ENCODE assay signal across 14 cellular contexts in genomic region chr15:29921130-29921601, GRCh38.
A peak's percentile ranks its signal among the peaks of the same experiment; 100 is the strongest.
DNase-seq lines count a peak whose midpoint lies in the region; ATAC-seq, FAIRE-seq and TF ChIP-seq lines count a peak whose summit lies in the region.
"Had no signal": no experiment of that assay in that cellular context is flagged by ENCODE, and none has a peak within 500 bp of the region (broad histone marks: within the 10 kb centered on the region; RNA-seq: fewer than 3 reads in every experiment).

No MANE protein-coding gene starts in this region.

- H3K4me1 ChIP-seq in H9 (ENCODE audit: insufficient read depth, low read length), result peaks cover 19% of the 10 kb centered on the region; the same call in 1 of the 2 replicates
- peaks cover 69% of the 10 kb centered on the region for H3K4me1 ChIP-seq in RWPE2 (ENCODE audit: insufficient read depth, poor library complexity, severe bottlenecking)
- peaks cover 23% of the 10 kb centered on the region for H3K4me1 ChIP-seq in hepatocyte (ENCODE audit: insufficient read depth)
- no peaks in the 10 kb centered on the region for H3K4me1 ChIP-seq in pancreas

- no peaks in the 10 kb centered on the region for H3K9me3 Mint-ChIP-seq in H9
- H3K9me3 Mint-ChIP-seq in osteocyte (ENCODE audit: unreplicated experiment), result no peaks in the 10 kb centered on the region
- no peaks in the 10 kb centered on the region for H3K9me3 Mint-ChIP-seq in natural killer cell treated with Interleukin-12 subunit alpha and Interleukin-12 subunit beta and Interleukin-15 and Interleukin-18, amount 100 ng/mL, for 72 hours
- H3K9me3 Mint-ChIP-seq: activated B cell treated with CpG ODN at 0.5 μM for 24 hours; activated naive CD8-positive, alpha-beta T cell treated with anti-CD3 and anti-CD28 coated beads, Interleukin-2, amount 10 ng/mL, durations not matched to agents 7 days and 5 days had no signal

- H4K20me1 ChIP-seq in H9 (ENCODE audit: control insufficient read depth, insufficient read depth, insufficient read length) (no peaks in the 10 kb centered on the region), hepatocyte (ENCODE audit: insufficient read depth, poor library complexity, severe bottlenecking) (no peaks in the 10 kb centered on the region)

- peak overlapping the region; percentile 95 for H3K14ac ChIP-seq in H9 (ENCODE audit: insufficient read depth, low read length)

- H2BK12ac ChIP-seq in H9 (ENCODE audit: insufficient read length, low read depth, low read length), result peak overlapping the region; percentile 92

- H3K4me3 Mint-ChIP-seq in H9, result peak overlapping the region; percentile 1 to 25; a peak in 4 of 5 replicates
- H3K4me3 Mint-ChIP-seq in osteocyte (ENCODE audit: unreplicated experiment), result no peak overlapping the region
- H3K4me3 Mint-ChIP-seq in natural killer cell treated with Interleukin-12 subunit alpha and Interleukin-12 subunit beta and Interleukin-15 and Interleukin-18, amount 100 ng/mL, for 72 hours, result no peak overlapping the region
- H3K4me3 Mint-ChIP-seq: activated B cell treated with CpG ODN at 0.5 μM for 24 hours; activated naive CD8-positive, alpha-beta T cell treated with anti-CD3 and anti-CD28 coated beads, Interleukin-2, amount 10 ng/mL, durations not matched to agents 7 days and 5 days; B cell; immature natural killer cell had no signal

- peak overlapping the region; percentile 9 to 86 (median 20); a peak in 6 of 7 replicates for H3K27ac Mint-ChIP-seq in H9
- no peak overlapping the region for H3K27ac Mint-ChIP-seq in osteocyte (ENCODE audit: unreplicated experiment)
- H3K27ac Mint-ChIP-seq in natural killer cell treated with Interleukin-12 subunit alpha and Interleukin-12 subunit beta and Interleukin-15 and Interleukin-18, amount 100 ng/mL, for 72 hours, result no peak overlapping the region
- H3K27ac Mint-ChIP-seq: activated B cell treated with CpG ODN at 0.5 μM for 24 hours; activated naive CD8-positive, alpha-beta T cell treated with anti-CD3 and anti-CD28 coated beads, Interleukin-2, amount 10 ng/mL, durations not matched to agents 7 days and 5 days; B cell; immature natural killer cell had no signal

- H3K9me3 ChIP-seq in H9 (ENCODE audit: control insufficient read depth, low read depth, low read length), result no peaks in the 10 kb centered on the region
- H3K9me3 ChIP-seq in RWPE2 (ENCODE audit: severe bottlenecking), result no peaks in the 10 kb centered on the region
- no peaks in the 10 kb centered on the region for H3K9me3 ChIP-seq in hepatocyte (ENCODE audit: low read depth)
- H3K9me3 ChIP-seq in pancreas, result no peaks in the 10 kb centered on the region
- H3K9me3 ChIP-seq: thoracic aorta had no signal

- no peak overlapping the region for H3K4me3 ChIP-seq in RWPE2 (ENCODE audit: severe bottlenecking)
- no peak overlapping the region for H3K4me3 ChIP-seq in hepatocyte
- no peak overlapping the region for H3K4me3 ChIP-seq in pancreas
- H3K4me3 ChIP-seq: thoracic aorta had no signal

- H3K9me2 ChIP-seq in hepatocyte (replicated peaks; ENCODE audit: insufficient read depth), result no peaks in the 10 kb centered on the region

- no peaks in the 10 kb centered on the region for H3K79me2 ChIP-seq in H9 (ENCODE audit: insufficient read depth, low read length)
- no peaks in the 10 kb centered on the region for H3K79me2 ChIP-seq in hepatocyte

- H3K23me2 ChIP-seq in H9 (ENCODE audit: insufficient read length, low read depth, low read length, poor library complexity, severe bottlenecking), result no peaks in the 10 kb centered on the region

- WGBS in H9 (ENCODE audit: extremely low coverage, insufficient read length, low lambda C conversion rate), result no CpG with 5 or more reads among the region's 6 CpGs
- 39% methylated on average over 6 of the region's 6 CpGs for WGBS in hepatocyte (ENCODE audit: low lambda C conversion rate, missing lambda C conversion rate)
- 58 to 68% methylated on average over 6 of the region's 6 CpGs for WGBS in pancreas, 2 donors

- DNase-seq in H9 (peak; percentile 77), RWPE2 (ENCODE audit: low spot score) (peak; percentile 91), hepatocyte (ENCODE audit: low spot score) (peak; percentile 50), pancreas (no peak), NCI-H82 treated with DMSO at 0.1 percent for 48 hours (lab: John Stamatoyannopoulos, UW; ENCODE audit: unreplicated experiment) (no peak), osteocyte (ENCODE audit: extremely low spot score, unreplicated experiment) (no peak)
- DNase-seq in activated CD4-positive, CD25-positive, alpha-beta regulatory T cell treated with anti-CD3 and anti-CD28 coated beads, Interleukin-2, amount 50 U/mL, for 72 hours, result no peak
- DNase-seq in natural killer cell treated with Interleukin-12 subunit alpha and Interleukin-12 subunit beta and Interleukin-15 and Interleukin-18, amount 100 ng/mL, for 72 hours (ENCODE audit: low spot score), result no peak
- DNase-seq: activated B cell treated with CpG ODN at 0.5 μM for 24 hours; activated naive CD8-positive, alpha-beta T cell treated with anti-CD3 and anti-CD28 coated beads, Interleukin-2, amount 10 ng/mL, durations not matched to agents 7 days and 5 days; immature natural killer cell; SW 1271 had no signal

- no peak overlapping the region for H2BK120ac ChIP-seq in H9 (ENCODE audit: low read depth, low read length, poor library complexity, severe bottlenecking)

- no peak overlapping the region for H3K4ac ChIP-seq in H9 (ENCODE audit: low read depth, low read length)

- no peak overlapping the region for H2BK20ac ChIP-seq in H9 (ENCODE audit: low read depth, low read length, poor library complexity, severe bottlenecking)

- H2AK5ac ChIP-seq in H9 (ENCODE audit: insufficient read length, low read length), result no peak overlapping the region

- H3K27ac ChIP-seq in H9 (ENCODE audit: insufficient read length, low read depth, low read length) (peak overlapping the region; percentile 86), RWPE2 (ENCODE audit: poor library complexity, severe bottlenecking) (peak overlapping the region; percentile 97), hepatocyte (peak overlapping the region; percentile 67), pancreas (peak overlapping the region in 3 of 4 donors; percentile 28 to 50 (median 39))
- H3K27ac ChIP-seq: thoracic aorta had no signal

- intact Hi-C loops in pancreas (cut with DNase I), result no loop called here

- H3K36me3 ChIP-seq in RWPE2 (ENCODE audit: low read depth), result no peaks in the 10 kb centered on the region
- no peaks in the 10 kb centered on the region for H3K36me3 ChIP-seq in hepatocyte (replicated peaks; ENCODE audit: insufficient read depth, low read depth)
- no peaks in the 10 kb centered on the region for H3K36me3 ChIP-seq in pancreas
- H3K36me3 ChIP-seq: thoracic aorta had no signal

- H3K4me1 Mint-ChIP-seq in H9 (peaks cover 53 to 54% of the 10 kb centered on the region in 2 experiments), osteocyte (ENCODE audit: unreplicated experiment) (peaks cover 49% of the 10 kb centered on the region)
- no peaks in the 10 kb centered on the region for H3K4me1 Mint-ChIP-seq in natural killer cell treated with Interleukin-12 subunit alpha and Interleukin-12 subunit beta and Interleukin-15 and Interleukin-18, amount 100 ng/mL, for 72 hours (ENCODE audit: low read depth in 2 of 2)
- H3K4me1 Mint-ChIP-seq: activated B cell treated with CpG ODN at 0.5 μM for 24 hours; activated naive CD8-positive, alpha-beta T cell treated with anti-CD3 and anti-CD28 coated beads, Interleukin-2, amount 10 ng/mL, durations not matched to agents 7 days and 5 days; B cell; immature natural killer cell had no signal

- no peak overlapping the region for H4K91ac ChIP-seq in H9 (ENCODE audit: insufficient read length, low read depth, low read length)

- H3K27me3 Mint-ChIP-seq in H9 (ENCODE audit: low read depth) (no peaks in the 10 kb centered on the region), osteocyte (ENCODE audit: unreplicated experiment) (no peaks in the 10 kb centered on the region)
- peaks cover 33 to 46% of the 10 kb centered on the region in 2 donors for H3K27me3 Mint-ChIP-seq in natural killer cell treated with Interleukin-12 subunit alpha and Interleukin-12 subunit beta and Interleukin-15 and Interleukin-18, amount 100 ng/mL, for 72 hours

- TF ChIP-seq CTCF in H9 (conservative IDR thresholded peaks at IDR 0.05), result no peak
- TF ChIP-seq CTCF in RWPE2 (IDR thresholded peaks at IDR 0.05; ENCODE audit: poor library complexity, severe bottlenecking), result peak; percentile 38
- TF ChIP-seq CTCF in hepatocyte (IDR thresholded peaks at IDR 0.05; ENCODE audit: poor library complexity), result no peak
- TF ChIP-seq CTCF in pancreas (IDR thresholded peaks at IDR 0.05), result no peak
- TF ChIP-seq CTCF in osteocyte (IDR thresholded peaks at IDR 0.05), result no peak

- peak overlapping the region; percentile 92 for H3K18ac ChIP-seq in H9 (ENCODE audit: insufficient read length, low read depth, low read length)

- no peak overlapping the region for H4K8ac ChIP-seq in H9 (replicated peaks; ENCODE audit: insufficient read length, low read depth, low read length)

- H3K4me2 ChIP-seq in H9 (ENCODE audit: insufficient read depth, insufficient read length, low read length), result peak overlapping the region; percentile 13
- H3K4me2 ChIP-seq in hepatocyte, result peak overlapping the region; percentile 38

- H3K36me3 Mint-ChIP-seq in H9 (ENCODE audit: insufficient read depth in 1 of 3, low read depth in 3 of 3), result no peaks in the 10 kb centered on the region
- no peaks in the 10 kb centered on the region for H3K36me3 Mint-ChIP-seq in osteocyte (ENCODE audit: unreplicated experiment)
- no peaks in the 10 kb centered on the region for H3K36me3 Mint-ChIP-seq in natural killer cell treated with Interleukin-12 subunit alpha and Interleukin-12 subunit beta and Interleukin-15 and Interleukin-18, amount 100 ng/mL, for 72 hours
- H3K36me3 Mint-ChIP-seq: activated naive CD8-positive, alpha-beta T cell treated with anti-CD3 and anti-CD28 coated beads, Interleukin-2, amount 10 ng/mL, durations not matched to agents 7 days and 5 days; immature natural killer cell had no signal

- no peak overlapping the region for H2BK15ac ChIP-seq in H9 (ENCODE audit: low read depth, low read length)

- H2AFZ ChIP-seq in H9 (ENCODE audit: low read length), result peak overlapping the region; percentile 91
- H2AFZ ChIP-seq in hepatocyte, result no peak overlapping the region

- no peak overlapping the region for H2BK5ac ChIP-seq in H9 (ENCODE audit: insufficient read length, low read length)

- H3T11ph ChIP-seq in H9 (ENCODE audit: low read length), result no peak overlapping the region

- no peaks in the 10 kb centered on the region for H3K79me1 ChIP-seq in H9 (ENCODE audit: insufficient read depth, low read depth, low read length, poor library complexity, severe bottlenecking)

- peak overlapping the region; percentile 49 for H4K5ac ChIP-seq in H9 (ENCODE audit: insufficient read length, low read depth, low read length)

- H3K9ac ChIP-seq in H9 (ENCODE audit: extremely low read depth, insufficient read length, low read length), result no peak overlapping the region

- H3K56ac ChIP-seq in H9 (ENCODE audit: insufficient read length, low read depth, low read length), result no peak overlapping the region

- ATAC-seq in RWPE2 (ENCODE audit: low read depth), result peak; percentile 76
- ATAC-seq in pancreas, result peak; percentile 21 to 46 (median 42)
- ATAC-seq in natural killer cell treated with Interleukin-12 subunit alpha and Interleukin-12 subunit beta and Interleukin-15 and Interleukin-18, amount 100 ng/mL, for 72 hours, result no peak

- H3K27me3 ChIP-seq in H9 (ENCODE audit: insufficient read depth, low read length) (no peaks in the 10 kb centered on the region), RWPE2 (ENCODE audit: insufficient read depth, poor library complexity, severe bottlenecking) (no peaks in the 10 kb centered on the region), hepatocyte (no peaks in the 10 kb centered on the region), pancreas (no peaks in the 10 kb centered on the region)

- H3K23ac ChIP-seq in H9 (ENCODE audit: insufficient read length, low read depth, low read length), result no peak overlapping the region

- no peak for FAIRE-seq in pancreas (lab: Jason Lieb, UNC)

Comparison
In these comparisons a context has a peak if more than half of its experiments do, and no peak if none do; other contexts are left out.
1. DNase-seq: peak in H9 (single experiment), RWPE2 (single experiment) and hepatocyte (single experiment); none in pancreas (0 of 6), NCI-H82 treated with DMSO at 0.1 percent for 48 hours (single experiment), activated CD4-positive, CD25-positive, alpha-beta regulatory T cell treated with anti-CD3 and anti-CD28 coated beads, Interleukin-2, amount 50 U/mL, for 72 hours (single experiment), osteocyte (single experiment) and natural killer cell treated with Interleukin-12 subunit alpha and Interleukin-12 subunit beta and Interleukin-15 and Interleukin-18, amount 100 ng/mL, for 72 hours (single experiment).
2. H3K27ac ChIP-seq: peak in every context shown above with its lines; median percentile 97 in RWPE2; 86 in H9; 67 in hepatocyte; 39 in pancreas.
3. H3K27ac Mint-ChIP-seq: peak in H9 (3 of 3); none in osteocyte (single experiment) and natural killer cell treated with Interleukin-12 subunit alpha and Interleukin-12 subunit beta and Interleukin-15 and Interleukin-18, amount 100 ng/mL, for 72 hours (0 of 2).
4. H3K4me3 Mint-ChIP-seq: peak in H9 (2 of 2); none in osteocyte (single experiment) and natural killer cell treated with Interleukin-12 subunit alpha and Interleukin-12 subunit beta and Interleukin-15 and Interleukin-18, amount 100 ng/mL, for 72 hours (single experiment).
5. ATAC-seq: peak in RWPE2 (single experiment) and pancreas (4 of 4); none in natural killer cell treated with Interleukin-12 subunit alpha and Interleukin-12 subunit beta and Interleukin-15 and Interleukin-18, amount 100 ng/mL, for 72 hours (0 of 2).